Comparison of ENCODE assay signal across 8 cellular contexts in the genomic region with DNA sequence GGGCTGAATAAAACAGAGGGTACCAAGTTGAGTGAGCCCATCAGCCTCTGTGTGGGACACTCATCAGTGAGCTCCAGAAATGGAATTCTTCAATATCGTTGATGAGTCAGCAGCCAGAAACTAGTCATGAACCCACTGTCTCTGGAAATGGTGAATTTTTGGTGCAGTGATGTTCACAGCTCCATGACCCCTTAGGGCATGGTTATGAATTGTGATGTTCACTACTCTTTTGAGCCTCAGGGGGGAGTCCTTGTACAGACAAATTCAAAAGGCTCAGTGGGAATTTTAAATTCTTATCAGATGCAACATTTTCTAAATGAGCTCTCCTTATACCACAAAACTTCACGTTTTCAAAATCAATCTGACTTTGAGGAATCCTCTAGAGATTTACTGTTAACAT.
DNase-seq lines count a peak whose midpoint lies in the region; ATAC-seq, FAIRE-seq and TF ChIP-seq lines count a peak whose summit lies in the region.

No MANE protein-coding gene starts in this region.

- ATAC-seq in Right ventricle myocardium inferior (no peak), lower lobe of right lung (peak; percentile 43 to 44), GM21423 (IDR thresholded peaks at IDR 0.05; ENCODE audit: unreplicated experiment) (no peak), GM18519 (IDR thresholded peaks at IDR 0.05; ENCODE audit: low FRiP score, unreplicated experiment) (no peak), GM21723 (IDR thresholded peaks at IDR 0.05; ENCODE audit: unreplicated experiment) (no peak)

- TF ChIP-seq CTCF in cardiac muscle cell (IDR thresholded peaks at IDR 0.05; ENCODE audit: low read depth, low read length): peak; percentile 61
- peak; percentile 70 for TF ChIP-seq CTCF in astrocyte (IDR thresholded peaks at IDR 0.05; ENCODE audit: insufficient read depth, low read depth, low read length)
- TF ChIP-seq CTCF in lower lobe of right lung (IDR thresholded peaks at IDR 0.05): peak; percentile 43

- H2AFZ ChIP-seq in astrocyte (ENCODE audit: low read depth, low read length): no peak overlapping the region

- DNase-seq in cardiac muscle cell (ENCODE audit: low read depth in 1 of 2, low spot score in 1 of 2) (peak; percentile 49 to 62), Right ventricle myocardium inferior (ENCODE audit: missing footprints) (no peak), NCI-H1092 treated with DMSO at 0.1 percent for 48 hours (lab: John Stamatoyannopoulos, UW) (peak; percentile 67), astrocyte (ENCODE audit: low read depth) (peak; percentile 42), lower lobe of right lung (no peak)

- H3K4me3 Mint-ChIP-seq in astrocyte (ENCODE audit: unreplicated experiment): no peak overlapping the region

- H3K4me3 ChIP-seq in cardiac muscle cell (no peak overlapping the region), astrocyte (ENCODE audit: insufficient read depth, low read depth, low read length) (no peak overlapping the region), lower lobe of right lung (no peak overlapping the region)

- peaks cover 24% of the 10 kb centered on the region for H3K4me1 Mint-ChIP-seq in astrocyte (ENCODE audit: low read depth, unreplicated experiment)

- H3K36me3 ChIP-seq in cardiac muscle cell (no peaks in the 10 kb centered on the region), astrocyte (ENCODE audit: insufficient read depth, low read length) (no peaks in the 10 kb centered on the region), lower lobe of right lung (no peaks in the 10 kb centered on the region)

- H3K9ac ChIP-seq in astrocyte (ENCODE audit: low read length): no peak overlapping the region

- H3K9me3 Mint-ChIP-seq in astrocyte (ENCODE audit: unreplicated experiment): no peaks in the 10 kb centered on the region

- H3K27ac ChIP-seq in cardiac muscle cell: no peak overlapping the region
- H3K27ac ChIP-seq in astrocyte (ENCODE audit: low read depth, low read length): no peak overlapping the region
- H3K27ac ChIP-seq in lower lobe of right lung: no peak overlapping the region

- peak; percentile 84 for FAIRE-seq in astrocyte (lab: Jason Lieb, UNC)

- H3K27me3 ChIP-seq in cardiac muscle cell (no peaks in the 10 kb centered on the region), astrocyte (ENCODE audit: insufficient read depth, low read length) (no peaks in the 10 kb centered on the region), lower lobe of right lung (ENCODE audit: low read depth) (no peaks in the 10 kb centered on the region)

- H3K36me3 Mint-ChIP-seq in astrocyte (ENCODE audit: low read depth, unreplicated experiment): no peaks in the 10 kb centered on the region

- intact Hi-C loops in Right ventricle myocardium inferior (cut with DNase I): no loop called here
- intact Hi-C loops in lower lobe of right lung (cut with DNase I): no loop called here

- no peak overlapping the region for H3K27ac Mint-ChIP-seq in astrocyte (ENCODE audit: unreplicated experiment)

- H3K4me2 ChIP-seq in astrocyte (ENCODE audit: low read length): no peak overlapping the region

- no peaks in the 10 kb centered on the region for H3K9me3 ChIP-seq in cardiac muscle cell (ENCODE audit: low read depth)
- H3K9me3 ChIP-seq in astrocyte (ENCODE audit: insufficient read depth, low read depth, low read length): no peaks in the 10 kb centered on the region
- no peaks in the 10 kb centered on the region for H3K9me3 ChIP-seq in lower lobe of right lung

- H3K4me1 ChIP-seq in cardiac muscle cell (ENCODE audit: low read depth): peaks cover 4% of the 10 kb centered on the region
- no peaks in the 10 kb centered on the region for H3K4me1 ChIP-seq in astrocyte (ENCODE audit: insufficient read depth, low read length)
- no peaks in the 10 kb centered on the region for H3K4me1 ChIP-seq in lower lobe of right lung

- no peaks in the 10 kb centered on the region for H3K79me2 ChIP-seq in astrocyte (ENCODE audit: insufficient read depth, low read length)

- H4K20me1 ChIP-seq in astrocyte (ENCODE audit: insufficient read depth, low read length): no peaks in the 10 kb centered on the region

- H3K27me3 Mint-ChIP-seq in astrocyte (ENCODE audit: low read depth, unreplicated experiment): peaks cover 3% of the 10 kb centered on the region

Comparison
In these comparisons a context has a peak if more than half of its experiments do, and no peak if none do; other contexts are left out.
1. DNase-seq: peak in cardiac muscle cell (2 of 2), NCI-H1092 treated with DMSO at 0.1 percent for 48 hours (single experiment) and astrocyte (single experiment); none in Right ventricle myocardium inferior (single experiment) and lower lobe of right lung (single experiment).
2. ATAC-seq: peak in lower lobe of right lung (2 of 2); none in Right ventricle myocardium inferior (single experiment), GM21423 (single experiment), GM18519 (single experiment) and GM21723 (single experiment).
3. Peak in every context shown above with its lines, with median percentiles within 50 percentile points of each other: CTCF ChIP-seq.